ENCODE assay signal across 8 cellular contexts in the genomic region with DNA sequence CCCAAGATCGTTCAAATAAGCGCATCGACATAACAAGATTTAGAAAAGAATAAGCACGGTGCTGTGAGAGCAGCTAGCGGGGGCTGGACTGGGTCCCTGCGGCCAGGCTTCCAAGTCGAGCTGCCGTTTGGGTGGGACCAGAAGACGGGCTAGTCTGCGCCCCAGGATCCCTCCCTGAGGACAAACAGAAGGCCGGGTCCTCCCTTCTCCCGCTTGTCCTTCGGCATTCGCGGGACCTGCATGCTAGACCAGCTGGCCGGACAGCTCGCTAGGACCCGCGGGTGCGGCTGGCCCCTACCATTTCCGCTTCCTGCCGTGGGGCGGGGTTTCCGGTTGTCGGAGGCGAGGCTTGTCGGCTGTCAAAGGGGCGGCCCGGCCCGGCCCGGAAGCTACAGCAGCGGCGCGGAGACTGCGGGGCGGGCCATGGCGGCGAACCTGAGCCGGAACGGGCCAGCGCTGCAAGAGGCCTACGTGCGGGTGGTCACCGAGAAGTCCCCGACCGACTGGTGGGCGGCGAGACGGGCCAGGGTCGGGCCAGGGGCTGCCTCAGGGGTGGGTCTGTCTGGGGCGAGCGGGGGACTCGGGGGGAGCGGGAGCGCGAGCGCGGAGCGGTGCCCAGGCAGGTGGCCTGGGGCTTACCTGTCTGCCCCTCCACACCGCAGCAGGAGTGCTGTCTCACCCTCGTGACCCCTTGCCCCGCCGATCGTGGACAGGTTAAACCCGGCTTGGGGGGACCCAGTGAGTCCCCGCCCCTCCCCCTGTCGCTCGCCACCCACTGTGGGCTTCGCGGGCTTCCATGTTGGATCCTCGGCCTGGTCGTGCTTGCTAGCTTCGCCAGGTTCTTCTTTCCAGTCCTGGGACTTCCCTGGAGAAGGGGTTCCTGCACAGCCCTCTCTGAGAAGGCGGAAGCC. TPM values are rescaled to one million over a fixed set of nuclear protein-coding genes. Genes with fewer than 3 reads are reported as not detected.
DNase-seq lines count a peak whose midpoint lies in the region; ATAC-seq, FAIRE-seq and TF ChIP-seq lines count a peak whose summit lies in the region.

A gene (plus strand): TSS at position 388 of the 911 bp plus-strand sequence. CDS start 36 bp downstream, at position 424.

- H3K4me1 Mint-ChIP-seq in naive thymus-derived CD8-positive, alpha-beta T cell, result peaks cover 27 to 69% (median 52%) of the 10 kb centered on the region in 4 donors
- H3K4me1 Mint-ChIP-seq in stimulated activated naive B cell treated with anti-CD40 and anti-IgM and Interleukin-4, amounts not matched to agents 10 μg/mL and 1 μg/mL and 100 μg/mL, for 72 hours, result peaks cover 36 to 58% of the 10 kb centered on the region in 2 donors

- H3K27me3 Mint-ChIP-seq in naive thymus-derived CD8-positive, alpha-beta T cell, result no peaks in the 10 kb centered on the region
- H3K27me3 Mint-ChIP-seq in stimulated activated naive B cell treated with anti-CD40 and anti-IgM and Interleukin-4, amounts not matched to agents 10 μg/mL and 1 μg/mL and 100 μg/mL, for 72 hours, result no peaks in the 10 kb centered on the region

- peaks cover 0 to 20% (median 1%) of the 10 kb centered on the region in 3 donors for H3K36me3 Mint-ChIP-seq in naive thymus-derived CD8-positive, alpha-beta T cell
- peaks cover 30 to 35% of the 10 kb centered on the region in 2 donors for H3K36me3 Mint-ChIP-seq in stimulated activated naive B cell treated with anti-CD40 and anti-IgM and Interleukin-4, amounts not matched to agents 10 μg/mL and 1 μg/mL and 100 μg/mL, for 72 hours

- DNase-seq in DMS153 treated with DMSO at 0.1 percent for 48 hours (lab: John Stamatoyannopoulos, UW; ENCODE audit: unreplicated experiment), result peak; percentile 84
- peak; percentile 77 for DNase-seq in RCC 7860 (ENCODE audit: low spot score)
- peak; percentile 83 to 87 for DNase-seq in activated T-helper 1 cell treated with anti-CD3 and anti-CD28 coated beads, Interleukin-2, amount 50 U/mL, for 16 hours (ENCODE audit: low read depth in 1 of 2, low spot score in 1 of 2)
- peak; percentile 81 for DNase-seq in fibroblast of gingiva (ENCODE audit: low read depth)
- DNase-seq in naive thymus-derived CD8-positive, alpha-beta T cell, result peak; percentile 75 to 90 (median 82)
- peak; percentile 88 for DNase-seq in stimulated activated naive B cell treated with anti-CD40 and anti-IgM and Interleukin-4, amounts not matched to agents 10 μg/mL and 1 μg/mL and 100 μg/mL, for 72 hours

- no peaks in the 10 kb centered on the region for H3K9me3 Mint-ChIP-seq in naive thymus-derived CD8-positive, alpha-beta T cell
- H3K9me3 Mint-ChIP-seq in stimulated activated naive B cell treated with anti-CD40 and anti-IgM and Interleukin-4, amounts not matched to agents 10 μg/mL and 1 μg/mL and 100 μg/mL, for 72 hours, result no peaks in the 10 kb centered on the region

- FAIRE-seq in RCC 7860 (lab: Jason Lieb, UNC), result no peak

- TF ChIP-seq EP300 in Ishikawa (IDR thresholded peaks at IDR 0.05; ENCODE audit: borderline replicate concordance), result no peak

- peak within 1 kb of the TSS; percentile 82 to 96 (median 90) for H3K4me3 Mint-ChIP-seq in naive thymus-derived CD8-positive, alpha-beta T cell
- peak within 1 kb of the TSS; percentile 87 to 91 for H3K4me3 Mint-ChIP-seq in stimulated activated naive B cell treated with anti-CD40 and anti-IgM and Interleukin-4, amounts not matched to agents 10 μg/mL and 1 μg/mL and 100 μg/mL, for 72 hours

- POLR2A ChIA-PET in naive thymus-derived CD8-positive, alpha-beta T cell (lab: Charles Lee), result interaction anchor here (0.6 to 14.0 kb wide), 13 partner anchors 7 to 1051 kb away, joined by 3 to 192 read pairs (median 4); a partner anchor contains a TSS

- ATAC-seq in GM21529 (IDR thresholded peaks at IDR 0.05; ENCODE audit: unreplicated experiment), result peak; percentile 57
- ATAC-seq in naive thymus-derived CD8-positive, alpha-beta T cell, result peak; percentile 63
- peak; percentile 60 to 68 for ATAC-seq in stimulated activated naive B cell treated with anti-CD40 and anti-IgM and Interleukin-4, amounts not matched to agents 10 μg/mL and 1 μg/mL and 100 μg/mL, for 72 hours (replicated peaks)

- no peak for TF ChIP-seq RAD21 in Ishikawa (IDR thresholded peaks at IDR 0.05; ENCODE audit: low read depth)

- H3K27ac Mint-ChIP-seq in naive thymus-derived CD8-positive, alpha-beta T cell, result peak within 1 kb of the TSS; percentile 92 to 98 (median 97)
- peak within 1 kb of the TSS; percentile 98 for H3K27ac Mint-ChIP-seq in stimulated activated naive B cell treated with anti-CD40 and anti-IgM and Interleukin-4, amounts not matched to agents 10 μg/mL and 1 μg/mL and 100 μg/mL, for 72 hours

TF ChIP-seq in Ishikawa, 13 proteins besides CTCF, POLR2A, EP300 and RAD21:
- TF ChIP-seq, protein P1, sequence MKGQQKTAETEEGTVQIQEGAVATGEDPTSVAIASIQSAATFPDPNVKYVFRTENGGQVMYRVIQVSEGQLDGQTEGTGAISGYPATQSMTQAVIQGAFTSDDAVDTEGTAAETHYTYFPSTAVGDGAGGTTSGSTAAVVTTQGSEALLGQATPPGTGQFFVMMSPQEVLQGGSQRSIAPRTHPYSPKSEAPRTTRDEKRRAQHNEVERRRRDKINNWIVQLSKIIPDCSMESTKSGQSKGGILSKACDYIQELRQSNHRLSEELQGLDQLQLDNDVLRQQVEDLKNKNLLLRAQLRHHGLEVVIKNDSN (IDR thresholded peaks at IDR 0.05), result peak; percentile 43; the same call in 1 of the 2 replicates
- TF ChIP-seq, protein P2, sequence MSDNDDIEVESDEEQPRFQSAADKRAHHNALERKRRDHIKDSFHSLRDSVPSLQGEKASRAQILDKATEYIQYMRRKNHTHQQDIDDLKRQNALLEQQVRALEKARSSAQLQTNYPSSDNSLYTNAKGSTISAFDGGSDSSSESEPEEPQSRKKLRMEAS (IDR thresholded peaks at IDR 0.05), result peak; percentile 95
- TF ChIP-seq TAF1 (IDR thresholded peaks at IDR 0.05; ENCODE audit: low read depth) (peak; percentile 89), YY1 (IDR thresholded peaks at IDR 0.05; ENCODE audit: low read depth) (peak; percentile 80), TEAD4 (IDR thresholded peaks at IDR 0.05) (peak; percentile 41; the same call in 1 of the 2 replicates), TCF12 (IDR thresholded peaks at IDR 0.05; ENCODE audit: low read depth) (peak; percentile 76; the same call in 1 of the 2 replicates), EGR1 (IDR thresholded peaks at IDR 0.05) (no peak)
- TF ChIP-seq, protein P3, sequence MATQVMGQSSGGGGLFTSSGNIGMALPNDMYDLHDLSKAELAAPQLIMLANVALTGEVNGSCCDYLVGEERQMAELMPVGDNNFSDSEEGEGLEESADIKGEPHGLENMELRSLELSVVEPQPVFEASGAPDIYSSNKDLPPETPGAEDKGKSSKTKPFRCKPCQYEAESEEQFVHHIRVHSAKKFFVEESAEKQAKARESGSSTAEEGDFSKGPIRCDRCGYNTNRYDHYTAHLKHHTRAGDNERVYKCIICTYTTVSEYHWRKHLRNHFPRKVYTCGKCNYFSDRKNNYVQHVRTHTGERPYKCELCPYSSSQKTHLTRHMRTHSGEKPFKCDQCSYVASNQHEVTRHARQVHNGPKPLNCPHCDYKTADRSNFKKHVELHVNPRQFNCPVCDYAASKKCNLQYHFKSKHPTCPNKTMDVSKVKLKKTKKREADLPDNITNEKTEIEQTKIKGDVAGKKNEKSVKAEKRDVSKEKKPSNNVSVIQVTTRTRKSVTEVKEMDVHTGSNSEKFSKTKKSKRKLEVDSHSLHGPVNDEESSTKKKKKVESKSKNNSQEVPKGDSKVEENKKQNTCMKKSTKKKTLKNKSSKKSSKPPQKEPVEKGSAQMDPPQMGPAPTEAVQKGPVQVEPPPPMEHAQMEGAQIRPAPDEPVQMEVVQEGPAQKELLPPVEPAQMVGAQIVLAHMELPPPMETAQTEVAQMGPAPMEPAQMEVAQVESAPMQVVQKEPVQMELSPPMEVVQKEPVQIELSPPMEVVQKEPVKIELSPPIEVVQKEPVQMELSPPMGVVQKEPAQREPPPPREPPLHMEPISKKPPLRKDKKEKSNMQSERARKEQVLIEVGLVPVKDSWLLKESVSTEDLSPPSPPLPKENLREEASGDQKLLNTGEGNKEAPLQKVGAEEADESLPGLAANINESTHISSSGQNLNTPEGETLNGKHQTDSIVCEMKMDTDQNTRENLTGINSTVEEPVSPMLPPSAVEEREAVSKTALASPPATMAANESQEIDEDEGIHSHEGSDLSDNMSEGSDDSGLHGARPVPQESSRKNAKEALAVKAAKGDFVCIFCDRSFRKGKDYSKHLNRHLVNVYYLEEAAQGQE (IDR thresholded peaks at IDR 0.05; ENCODE audit: low read depth), result no peak

RNA-seq across cellular contexts. Expression of the gene that starts here (rescaled TPM):
- 100 to 1,000 TPM; 184 to 192 TPM for total RNA-seq in naive thymus-derived CD8-positive, alpha-beta T cell
- polyA plus RNA-seq in naive thymus-derived CD8-positive, alpha-beta T cell, result 100 to 1,000 TPM; 180 to 222 (median 218) TPM

Comparison
In these comparisons a context has a peak if more than half of its experiments do, and no peak if none do; other contexts are left out.
1. Peak in every context shown above with its lines: DNase-seq and ATAC-seq.